Comparison of ENCODE assay signal across 1 cellular context in the genomic region with DNA sequence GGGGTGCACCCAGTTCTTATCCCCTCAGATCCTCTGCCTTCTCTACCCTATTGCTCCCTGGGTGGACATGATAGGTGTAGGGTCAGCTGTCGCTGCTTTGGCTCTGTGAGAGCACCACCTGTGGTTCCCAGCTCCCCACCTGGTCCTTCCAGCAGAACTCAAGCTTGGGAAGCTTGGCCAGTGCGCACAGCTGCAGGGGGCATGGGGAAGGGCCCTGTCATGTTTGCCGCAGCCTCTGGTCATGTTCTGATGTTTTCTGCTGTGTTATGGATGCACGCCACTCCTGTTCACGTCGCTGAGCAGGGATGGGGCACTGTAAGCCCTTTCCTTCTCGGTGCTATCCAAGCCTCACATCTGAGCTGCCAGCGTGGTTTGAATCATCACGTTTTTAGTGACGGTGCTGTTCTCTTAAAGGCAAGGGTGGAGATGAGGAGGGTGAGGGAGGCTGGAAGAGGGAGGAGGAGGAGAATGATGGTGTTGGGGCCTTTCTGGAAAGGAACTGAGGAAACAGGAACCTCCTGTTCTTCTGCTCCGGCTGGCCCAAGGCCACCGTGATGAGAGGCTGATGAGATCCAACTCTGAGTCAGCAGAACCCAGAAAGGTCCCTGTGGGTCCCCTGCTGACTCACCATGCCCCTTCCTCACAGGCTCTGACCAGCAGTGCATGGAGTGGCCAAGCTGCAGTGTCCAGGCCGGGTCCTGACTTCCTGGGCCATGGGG.
TF ChIP-seq lines count a peak whose summit lies in the region.

No MANE protein-coding gene starts in this region.

TF ChIP-seq in K562, 482 proteins besides CTCF, POLR2A, EP300 and RAD21:
- peak; percentile 27; the same call in 1 of the 2 replicates for TF ChIP-seq MAFG (tag; conservative IDR thresholded peaks at IDR 0.05)
- TF ChIP-seq ZNF408 (CRISPR knock-in tag; IDR thresholded peaks at IDR 0.05; ENCODE audit: low read depth), result no peak
- TF ChIP-seq ETV1 (tag; conservative IDR thresholded peaks at IDR 0.05; ENCODE audit: low read depth), result no peak
- 0 out of 2 replicates have a peak, but pooled peaks have one; percentile 26 for TF ChIP-seq BHLHE40 (IDR thresholded peaks at IDR 0.05; ENCODE audit: low read length)
- TF ChIP-seq RAD51 (IDR thresholded peaks at IDR 0.05; ENCODE audit: borderline replicate concordance, low read depth), result no peak
- TF ChIP-seq ZNF316 (IDR thresholded peaks at IDR 0.05), result 0 out of 2 replicates have a peak, but pooled peaks have one; percentile 11
- no peak for TF ChIP-seq SRSF1 (IDR thresholded peaks at IDR 0.05; ENCODE audit: low read depth, low read length)
